ENCODE assay signal across 33 cellular contexts in genomic region chr2:39109543-39109942, GRCh38. TPM values are rescaled to one million over a fixed set of nuclear protein-coding genes. Genes with fewer than 3 reads are reported as not detected.
DNase-seq lines count a peak whose midpoint lies in the region; ATAC-seq, FAIRE-seq and TF ChIP-seq lines count a peak whose summit lies in the region.
"Had no signal": no experiment of that assay in that cellular context is flagged by ENCODE, and none has a peak within 500 bp of the region (broad histone marks: within the 10 kb centered on the region; RNA-seq: fewer than 3 reads in every experiment).

No MANE protein-coding gene starts in this region.

- ATAC-seq in A549 (no peak), mucosa of descending colon (peak; percentile 82), GM21737 (IDR thresholded peaks at IDR 0.05; ENCODE audit: unreplicated experiment) (no peak)
- ATAC-seq in CD4-positive, CD25-positive, alpha-beta regulatory T cell (ENCODE audit: low read depth in 2 of 2): no peak
- ATAC-seq: left cardiac atrium, psoas muscle, Right ventricle myocardium inferior, sciatic nerve had no signal

- TF ChIP-seq EP300 in A549 (IDR thresholded peaks at IDR 0.05): no peak

- H3K27me3 ChIP-seq in CD4-positive, CD25-positive, alpha-beta regulatory T cell (ENCODE audit: control insufficient read depth, insufficient read depth, low read length): no peaks in the 10 kb centered on the region
- H3K27me3 ChIP-seq in SU-DHL-6 (ENCODE audit: low read length): no peaks in the 10 kb centered on the region
- no peaks in the 10 kb centered on the region for H3K27me3 ChIP-seq in dorsolateral prefrontal cortex
- H3K27me3 ChIP-seq: BLaER1 treated with 17β-estradiol and CSF1 and Interleukin-3, amounts not matched to agents 10 nM and 100 nM; colonic mucosa; tibial artery had no signal

- 90% methylated on average over 2 of the region's 2 CpGs for WGBS in A549 (ENCODE audit: missing lambda C conversion rate)

- peaks cover 13 to 70% (median 59%) of the 10 kb centered on the region in 4 donors for H3K4me1 Mint-ChIP-seq in CD4-positive, CD25-positive, alpha-beta regulatory T cell

- no peak overlapping the region for H3K9ac ChIP-seq in SU-DHL-6 (ENCODE audit: low read length)
- H3K9ac ChIP-seq: BLaER1 treated with 17β-estradiol and CSF1 and Interleukin-3, amounts not matched to agents 10 nM and 100 nM; SK-N-SH had no signal

- no peak overlapping the region for H2AFZ ChIP-seq in SU-DHL-6 (ENCODE audit: low read depth, low read length, severe bottlenecking)
- H2AFZ ChIP-seq: PC-9 had no signal

- H4K20me1 ChIP-seq in SU-DHL-6 (ENCODE audit: low read depth, low read length): no peaks in the 10 kb centered on the region

- peaks cover 15% of the 10 kb centered on the region for H3K4me1 ChIP-seq in A549
- peaks cover 8% of the 10 kb centered on the region for H3K4me1 ChIP-seq in CD4-positive, CD25-positive, alpha-beta regulatory T cell (ENCODE audit: control insufficient read depth, insufficient read depth, low read length, poor library complexity, severe bottlenecking)
- no peaks in the 10 kb centered on the region for H3K4me1 ChIP-seq in mucosa of descending colon (ENCODE audit: low read depth)
- H3K4me1 ChIP-seq: colonic mucosa had no signal

- no peak for TF ChIP-seq RAD21 in A549 (conservative IDR thresholded peaks at IDR 0.05 in 1 of 2, IDR thresholded peaks at IDR 0.05 in 1 of 2)

- TF ChIP-seq POLR2A in A549 (IDR thresholded peaks at IDR 0.05; ENCODE audit: low read length): no peak

- H3K36me3 Mint-ChIP-seq in CD4-positive, CD25-positive, alpha-beta regulatory T cell: peaks cover 20% of the 10 kb centered on the region

- H3K27me3 Mint-ChIP-seq in CD4-positive, CD25-positive, alpha-beta regulatory T cell: no peaks in the 10 kb centered on the region

- H3K27ac Mint-ChIP-seq in CD4-positive, CD25-positive, alpha-beta regulatory T cell: peak overlapping the region in 2 of 3 donors; percentile 48 to 68
- H3K27ac Mint-ChIP-seq: activated naive CD4-positive, alpha-beta T cell treated with anti-CD3 and anti-CD28 coated beads for 36 hours had no signal

- no peak overlapping the region for H3K4me2 ChIP-seq in A549
- H3K4me2 ChIP-seq in SU-DHL-6 (ENCODE audit: low read depth, low read length, poor library complexity, severe bottlenecking): no peak overlapping the region
- H3K4me2 ChIP-seq: BLaER1 treated with 17β-estradiol and CSF1 and Interleukin-3, amounts not matched to agents 10 nM and 100 nM; PC-9; SK-N-SH had no signal

- H3K9me2 ChIP-seq in SU-DHL-6 (replicated peaks; ENCODE audit: insufficient read depth, low read length): no peaks in the 10 kb centered on the region
- H3K9me2 ChIP-seq: SK-N-SH had no signal

- FAIRE-seq in A549 (lab: Jason Lieb, UNC): peak; percentile 65
- FAIRE-seq: bronchial epithelial cell, G401.6 had no signal

- no peaks in the 10 kb centered on the region for H3K9me3 ChIP-seq in A549
- H3K9me3 ChIP-seq in CD4-positive, CD25-positive, alpha-beta regulatory T cell (ENCODE audit: control insufficient read depth in 2 of 2, low read length in 2 of 2): no peaks in the 10 kb centered on the region
- H3K9me3 ChIP-seq in SU-DHL-6 (ENCODE audit: insufficient read depth, low read length): no peaks in the 10 kb centered on the region
- no peaks in the 10 kb centered on the region for H3K9me3 ChIP-seq in mucosa of descending colon
- H3K9me3 ChIP-seq: BLaER1 treated with 17β-estradiol and CSF1 and Interleukin-3, amounts not matched to agents 10 nM and 100 nM; colonic mucosa; psoas muscle; SK-N-SH; tibial artery had no signal

- H3K4me3 Mint-ChIP-seq in CD4-positive, CD25-positive, alpha-beta regulatory T cell: no peak overlapping the region
- H3K4me3 Mint-ChIP-seq: activated naive CD4-positive, alpha-beta T cell treated with anti-CD3 and anti-CD28 coated beads for 36 hours had no signal

- CTCF ChIA-PET in A549 (lab: Yijun Ruan, JAX): interaction anchor here (0.6 to 2.7 kb wide), 6 partner anchors 10 to 120 kb away, joined by 4 to 19 read pairs (median 6); partner anchors contain the start of gene SOS1

- H3K9me3 Mint-ChIP-seq in CD4-positive, CD25-positive, alpha-beta regulatory T cell: no peaks in the 10 kb centered on the region
- H3K9me3 Mint-ChIP-seq: activated naive CD4-positive, alpha-beta T cell treated with anti-CD3 and anti-CD28 coated beads for 36 hours had no signal

- DNase-seq in A549 (ENCODE audit: low read depth in 1 of 2, low spot score in 1 of 2): no peak
- no peak for DNase-seq in CD4-positive, CD25-positive, alpha-beta regulatory T cell
- no peak for DNase-seq in mucosa of descending colon
- DNase-seq in stimulated activated CD4-positive, alpha-beta T cell treated with anti-CD3 and anti-CD28 coated beads, Interleukin-4, amount 100 ng/mL, for 1 hour: no peak
- DNase-seq in dorsolateral prefrontal cortex: no peak
- DNase-seq: activated CD4-positive, alpha-beta T cell treated with anti-CD3 and anti-CD28 coated beads for 4 hours; activated naive CD4-positive, alpha-beta T cell treated with anti-CD3 and anti-CD28 coated beads for 36 hours; activated T-cell treated with anti-CD3 and anti-CD28 coated beads, Interleukin-2, amount 50 U/mL, for 48 hours; aorta; colonic mucosa; effector memory CD4-positive, alpha-beta T cell; hypothalamus; left cardiac atrium; mammary epithelial cell; MV-4-11; NCI-H1436; NCI-H2081 treated with DMSO at 0.1 percent for 48 hours; NCI-H226; NCI-H526 treated with DMSO at 0.1 percent for 48 hours; NK-92 treated with Interleukin-12 subunit alpha and Interleukin-12 subunit beta, amount 100 ng/mL, for 24 hours; PC-9; psoas muscle; SK-N-SH; stimulated activated CD4-positive, alpha-beta T cell treated with anti-CD3 and anti-CD28 coated beads, Interleukin-12 subunit alpha, Interleukin-12 subunit beta, amount 100 ng/mL, for 4 hours; stimulated activated CD4-positive, alpha-beta T cell treated with anti-CD3 and anti-CD28 coated beads, Interleukin-4, amount 100 ng/mL, for 24 hours; tibial artery had no signal

- intact Hi-C loops in mucosa of descending colon (cut with DNase I, micrococcal nuclease) (no loop called here), dorsolateral prefrontal cortex (cut with DNase I) (no loop called here)

- H3K36me3 ChIP-seq in CD4-positive, CD25-positive, alpha-beta regulatory T cell (ENCODE audit: control insufficient read depth, insufficient read depth, low read length): peaks cover 9% of the 10 kb centered on the region
- H3K36me3 ChIP-seq in SU-DHL-6 (ENCODE audit: low read length): no peaks in the 10 kb centered on the region
- no peaks in the 10 kb centered on the region for H3K36me3 ChIP-seq in mucosa of descending colon (ENCODE audit: low read depth)
- H3K36me3 ChIP-seq: colonic mucosa had no signal

- H3F3A ChIP-seq in SU-DHL-6 (ENCODE audit: insufficient read depth): peaks cover 7% of the 10 kb centered on the region

- POLR2A ChIA-PET in A549 (lab: Yijun Ruan, JAX): interaction anchor here (1.4 kb wide), 1 partner anchor 11 kb away, joined by 6 read pairs; the partner anchor contains the start of gene SOS1

- no peak overlapping the region for H3K4me3 ChIP-seq in A549
- H3K4me3 ChIP-seq in CD4-positive, CD25-positive, alpha-beta regulatory T cell (ENCODE audit: low read depth, low read length): no peak overlapping the region
- no peak overlapping the region for H3K4me3 ChIP-seq in SU-DHL-6 (ENCODE audit: insufficient read depth, low read length, poor library complexity, severe bottlenecking)
- no peak overlapping the region for H3K4me3 ChIP-seq in mucosa of descending colon
- H3K4me3 ChIP-seq in dorsolateral prefrontal cortex: no peak overlapping the region
- H3K4me3 ChIP-seq: BLaER1 treated with 17β-estradiol and CSF1 and Interleukin-3, amounts not matched to agents 10 nM and 100 nM; colonic mucosa; PC-9; psoas muscle; tibial artery had no signal

- H3K79me2 ChIP-seq in SU-DHL-6 (ENCODE audit: insufficient read depth, low read length): peaks cover 95% of the 10 kb centered on the region

- TF ChIP-seq CTCF in A549 (IDR thresholded peaks at IDR 0.05) (no peak), SU-DHL-6 (IDR thresholded peaks at IDR 0.05; ENCODE audit: insufficient read depth, low read length, poor library complexity, severe bottlenecking) (no peak), mucosa of descending colon (IDR thresholded peaks at IDR 0.05) (no peak), dorsolateral prefrontal cortex (IDR thresholded peaks at IDR 0.05 in 54 of 56, conservative IDR thresholded peaks at IDR 0.05 in 2 of 56; ENCODE audit: low read depth in 1 of 56, partially characterized antibody in 56 of 56) (no peak)

- H3K27ac ChIP-seq in A549: no peak overlapping the region
- no peak overlapping the region for H3K27ac ChIP-seq in CD4-positive, CD25-positive, alpha-beta regulatory T cell (ENCODE audit: insufficient read depth, low read length, poor library complexity, severe bottlenecking)
- peak overlapping the region; percentile 8 for H3K27ac ChIP-seq in SU-DHL-6 (ENCODE audit: low read depth, low read length)
- no peak overlapping the region for H3K27ac ChIP-seq in dorsolateral prefrontal cortex
- H3K27ac ChIP-seq: BLaER1 treated with 17β-estradiol and CSF1 and Interleukin-3, amounts not matched to agents 10 nM and 100 nM; colonic mucosa; PC-9; psoas muscle; tibial artery had no signal

TF ChIP-seq in A549, 52 proteins besides CTCF, POLR2A, EP300 and RAD21 (continues in another document):
- TF ChIP-seq ELK1 (IDR thresholded peaks at IDR 0.05; ENCODE audit: low read depth, low read length): no peak
- TF ChIP-seq NPAS2 (CRISPR knock-in tag; IDR thresholded peaks at IDR 0.05; ENCODE audit: borderline replicate concordance): no peak

RNA-seq across cellular contexts. Expression of gene SOS1, which starts 11.3 kb away (rescaled TPM):
- polyA plus RNA-seq in A549 (2011; rRNA removed) (45.5 and 48.9 TPM in 2 replicates), A549 (2017; fragmentation: RNase III; extraction: RNeasy Plus Mini Kit Qiagen cat#74134 plus additional on column Dnase treatment) (17.0 to 19.6 TPM (median 19.5 TPM) in 3 replicates)
- 6.8 and 8.2 TPM in 2 replicates for polyA plus RNA-seq in A549 (2012; cell fraction: cytosol; rRNA removed)
- polyA plus RNA-seq in A549 (2012; cell fraction: nucleus; rRNA removed): 9.4 and 10.6 TPM in 2 replicates
- 24.3 and 37.8 TPM in 2 replicates for polyA minus RNA-seq in A549 (2011; rRNA and poly(A)+ RNA removed)
- total RNA-seq in CD4-positive, CD25-positive, alpha-beta regulatory T cell: 50.4 TPM
- 10 to 100 TPM in 3 of 4 donors, 1 to 10 TPM in 1; 5.5 to 15.2 (median 11.9) TPM for polyA plus RNA-seq in CD4-positive, CD25-positive, alpha-beta regulatory T cell
- total RNA-seq in mucosa of descending colon (10 to 100 TPM; 38.8 to 44.2 (median 39.8) TPM), dorsolateral prefrontal cortex (10 to 100 TPM; 32.1 to 71.5 (median 47.1) TPM)
